In the genomic region with DNA sequence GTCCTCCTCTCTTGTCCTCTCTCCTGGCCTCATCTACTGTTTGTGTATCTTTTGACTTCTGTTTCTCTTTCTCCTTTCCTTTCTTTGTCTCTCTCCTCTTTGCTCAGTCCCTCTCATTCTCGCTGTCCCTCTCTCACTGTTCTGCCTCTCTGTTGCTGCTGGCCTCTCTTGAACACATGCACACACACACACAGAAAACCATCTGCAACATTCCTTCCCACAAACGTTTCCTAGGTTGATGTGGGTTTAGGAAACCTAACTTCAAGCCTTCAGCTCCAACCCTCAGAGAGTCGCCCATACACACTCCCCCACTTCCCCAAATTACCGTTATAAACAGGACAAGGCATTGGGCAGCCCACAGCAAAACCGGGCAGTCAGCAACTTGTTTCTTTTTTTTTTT, we compare ENCODE assay signal across 18 cellular contexts. TPM values are rescaled to one million over a fixed set of nuclear protein-coding genes. Genes with fewer than 3 reads are reported as not detected.
DNase-seq lines count a peak whose midpoint lies in the region; ATAC-seq and TF ChIP-seq lines count a peak whose summit lies in the region.
"Had no signal": no experiment of that assay in that cellular context is flagged by ENCODE, and none has a peak within 500 bp of the region (broad histone marks: within the 10 kb centered on the region; RNA-seq: fewer than 3 reads in every experiment).

No MANE protein-coding gene starts in this region.

- H2BK5ac ChIP-seq in mesenchymal stem cell (ENCODE audit: low read depth, low read length, poor library complexity, severe bottlenecking), result no peak overlapping the region

- POLR2A ChIA-PET in CD8-positive, alpha-beta T cell (lab: Charles Lee), result no interaction called here
- POLR2A ChIA-PET in activated CD8-positive, alpha-beta T cell treated with anti-CD3 and anti-CD28 coated beads, Interleukin-2, amount 10 ng/mL, durations not matched to agents 7 days and 5 days (lab: Charles Lee), result no interaction called here
- POLR2A ChIA-PET in WTC11 (lab: Charles Lee), result no interaction called here

- H3K4me2 ChIP-seq in mesenchymal stem cell (ENCODE audit: low read length, poor library complexity, severe bottlenecking), result no peak overlapping the region

- no peak overlapping the region for H4K91ac ChIP-seq in mesenchymal stem cell (ENCODE audit: low read length)

- no peak overlapping the region for H3K18ac ChIP-seq in mesenchymal stem cell (ENCODE audit: low read depth in 1 of 2, low read length in 2 of 2)

- DNase-seq in AML-193 (lab: John Stamatoyannopoulos, UW), result peak; percentile 46 to 70
- no peak for DNase-seq in CD8-positive, alpha-beta T cell
- peak; percentile 27 for DNase-seq in RPMI8226
- DNase-seq in mesenchymal stem cell, result no peak
- no peak for DNase-seq in DMS 273 (lab: John Stamatoyannopoulos, UW; ENCODE audit: unreplicated experiment)
- DNase-seq in activated CD8-positive, alpha-beta T cell treated with anti-CD3 and anti-CD28 coated beads, Interleukin-2, amount 10 ng/mL, durations not matched to agents 7 days and 5 days, result no peak
- DNase-seq in NK-92 treated with Interleukin-12 subunit alpha and Interleukin-12 subunit beta, amount 100 ng/mL, for 24 hours (lab: John Stamatoyannopoulos, UW), result no peak
- DNase-seq in WTC11 (ENCODE audit: low spot score), result no peak
- DNase-seq: activated CD8-positive, alpha-beta memory T cell treated with anti-CD3 and anti-CD28 coated beads, Interleukin-2, amount 50 U/mL, for 48 hours; activated naive CD4-positive, alpha-beta T cell treated with anti-CD3 and anti-CD28 coated beads for 36 hours; gastrocnemius medialis; HCEC 1CT; IMR-90; naive B cell; NCI-H1105 treated with DMSO at 0.1 percent for 48 hours; NCI-H774; SW 1271 had no signal

- WGBS in mesenchymal stem cell, result 55% methylated on average over 5 of the region's 5 CpGs

- no peaks in the 10 kb centered on the region for H3K9me3 Mint-ChIP-seq in CD8-positive, alpha-beta T cell
- H3K9me3 Mint-ChIP-seq in activated CD8-positive, alpha-beta T cell treated with anti-CD3 and anti-CD28 coated beads, Interleukin-2, amount 10 ng/mL, durations not matched to agents 7 days and 5 days (ENCODE audit: insufficient read depth), result no peaks in the 10 kb centered on the region
- H3K9me3 Mint-ChIP-seq in WTC11, result no peaks in the 10 kb centered on the region
- H3K9me3 Mint-ChIP-seq: activated naive CD4-positive, alpha-beta T cell treated with anti-CD3 and anti-CD28 coated beads for 36 hours; naive B cell had no signal

- peaks cover 22% of the 10 kb centered on the region for H3K4me1 Mint-ChIP-seq in CD8-positive, alpha-beta T cell (ENCODE audit: low read depth)
- peaks cover 29% of the 10 kb centered on the region for H3K4me1 Mint-ChIP-seq in activated CD8-positive, alpha-beta T cell treated with anti-CD3 and anti-CD28 coated beads, Interleukin-2, amount 10 ng/mL, durations not matched to agents 7 days and 5 days (ENCODE audit: low read depth)
- peaks cover 14% of the 10 kb centered on the region for H3K4me1 Mint-ChIP-seq in WTC11

- H3K4ac ChIP-seq in mesenchymal stem cell (ENCODE audit: low read depth in 1 of 2, low read length in 2 of 2), result no peak overlapping the region

- H3K27me3 ChIP-seq in CD8-positive, alpha-beta T cell (ENCODE audit: insufficient read depth, low read length), result no peaks in the 10 kb centered on the region
- H3K27me3 ChIP-seq in mesenchymal stem cell (ENCODE audit: control insufficient read depth in 1 of 2, insufficient read depth in 1 of 2, low read length in 2 of 2), result peaks cover 12 to 37% of the 10 kb centered on the region in 2 experiments
- H3K27me3 ChIP-seq: gastrocnemius medialis, Peyer's patch had no signal

- ATAC-seq in CD8-positive, alpha-beta T cell, result no peak
- no peak for ATAC-seq in activated CD8-positive, alpha-beta T cell treated with anti-CD3 and anti-CD28 coated beads, Interleukin-2, amount 10 ng/mL, durations not matched to agents 7 days and 5 days
- no peak for ATAC-seq in WTC11
- ATAC-seq: gastrocnemius medialis had no signal

- H3K27me3 Mint-ChIP-seq in CD8-positive, alpha-beta T cell (ENCODE audit: low read depth), result peaks cover 6% of the 10 kb centered on the region
- H3K27me3 Mint-ChIP-seq in activated CD8-positive, alpha-beta T cell treated with anti-CD3 and anti-CD28 coated beads, Interleukin-2, amount 10 ng/mL, durations not matched to agents 7 days and 5 days (ENCODE audit: low read depth), result peaks cover 11% of the 10 kb centered on the region
- peaks cover 8% of the 10 kb centered on the region; the same call in 1 of the 2 replicates for H3K27me3 Mint-ChIP-seq in WTC11 (ENCODE audit: low read depth)

- H4K8ac ChIP-seq in mesenchymal stem cell (ENCODE audit: low read length), result peak overlapping the region; percentile 66

- H2AFZ ChIP-seq in mesenchymal stem cell (ENCODE audit: low read depth, low read length), result no peak overlapping the region

- H2AK5ac ChIP-seq in mesenchymal stem cell (ENCODE audit: low read length, severe bottlenecking), result no peak overlapping the region

- no peaks in the 10 kb centered on the region for H3K36me3 ChIP-seq in CD8-positive, alpha-beta T cell (ENCODE audit: insufficient read depth, low read length)
- H3K36me3 ChIP-seq in mesenchymal stem cell (ENCODE audit: control insufficient read depth in 1 of 2, insufficient read depth in 2 of 2, low read depth in 1 of 2, low read length in 2 of 2), result no peaks in the 10 kb centered on the region
- H3K36me3 ChIP-seq: gastrocnemius medialis, Peyer's patch had no signal

- no peaks in the 10 kb centered on the region for H3K36me3 Mint-ChIP-seq in CD8-positive, alpha-beta T cell
- H3K36me3 Mint-ChIP-seq in activated CD8-positive, alpha-beta T cell treated with anti-CD3 and anti-CD28 coated beads, Interleukin-2, amount 10 ng/mL, durations not matched to agents 7 days and 5 days (ENCODE audit: low read depth), result peaks cover 3% of the 10 kb centered on the region
- H3K36me3 Mint-ChIP-seq in WTC11, result no peaks in the 10 kb centered on the region
- H3K36me3 Mint-ChIP-seq: naive B cell had no signal

- H2BK15ac ChIP-seq in mesenchymal stem cell (ENCODE audit: low read depth, poor library complexity, severe bottlenecking), result no peak overlapping the region

- H3K23ac ChIP-seq in mesenchymal stem cell (ENCODE audit: low read length in 2 of 2), result no peak overlapping the region

- no peak for TF ChIP-seq CTCF in CD8-positive, alpha-beta T cell (IDR thresholded peaks at IDR 0.05)
- no peak for TF ChIP-seq CTCF in WTC11 (IDR thresholded peaks at IDR 0.05)

- no peak overlapping the region for H3K9ac ChIP-seq in mesenchymal stem cell (ENCODE audit: low read length)

- H2BK12ac ChIP-seq in mesenchymal stem cell (ENCODE audit: low read length in 2 of 2), result peak overlapping the region in 1 of 2 experiments; percentile 28

- H3K4me3 ChIP-seq in CD8-positive, alpha-beta T cell (ENCODE audit: low read depth, low read length), result no peak overlapping the region
- no peak overlapping the region for H3K4me3 ChIP-seq in mesenchymal stem cell (ENCODE audit: insufficient read depth in 1 of 2, low read depth in 1 of 2, low read length in 2 of 2)
- H3K4me3 ChIP-seq: gastrocnemius medialis, Peyer's patch had no signal

- no peak overlapping the region for H2BK120ac ChIP-seq in mesenchymal stem cell (ENCODE audit: low read depth, low read length)

- H3K27ac Mint-ChIP-seq in CD8-positive, alpha-beta T cell, result peak overlapping the region; percentile 34
- H3K27ac Mint-ChIP-seq in activated CD8-positive, alpha-beta T cell treated with anti-CD3 and anti-CD28 coated beads, Interleukin-2, amount 10 ng/mL, durations not matched to agents 7 days and 5 days, result no peak overlapping the region
- H3K27ac Mint-ChIP-seq in WTC11, result no peak overlapping the region
- H3K27ac Mint-ChIP-seq: activated naive CD4-positive, alpha-beta T cell treated with anti-CD3 and anti-CD28 coated beads for 36 hours had no signal

- no peak overlapping the region for H3K27ac ChIP-seq in CD8-positive, alpha-beta T cell (ENCODE audit: low read depth, low read length)
- H3K27ac ChIP-seq in mesenchymal stem cell (ENCODE audit: low read length, poor library complexity, severe bottlenecking), result no peak overlapping the region
- H3K27ac ChIP-seq: gastrocnemius medialis, Peyer's patch had no signal

- H3K79me1 ChIP-seq in mesenchymal stem cell (replicated peaks; ENCODE audit: low read length, poor library complexity, severe bottlenecking), result no peaks in the 10 kb centered on the region

- H3K4me3 Mint-ChIP-seq in CD8-positive, alpha-beta T cell, result no peak overlapping the region
- H3K4me3 Mint-ChIP-seq in activated CD8-positive, alpha-beta T cell treated with anti-CD3 and anti-CD28 coated beads, Interleukin-2, amount 10 ng/mL, durations not matched to agents 7 days and 5 days, result no peak overlapping the region
- H3K4me3 Mint-ChIP-seq in WTC11, result no peak overlapping the region
- H3K4me3 Mint-ChIP-seq: activated naive CD4-positive, alpha-beta T cell treated with anti-CD3 and anti-CD28 coated beads for 36 hours; naive B cell had no signal

- peaks cover 12% of the 10 kb centered on the region for H3K4me1 ChIP-seq in CD8-positive, alpha-beta T cell (ENCODE audit: insufficient read depth, low read length)
- H3K4me1 ChIP-seq in mesenchymal stem cell (ENCODE audit: control insufficient read depth, insufficient read depth, low read depth, low read length), result no peaks in the 10 kb centered on the region
- H3K4me1 ChIP-seq: gastrocnemius medialis had no signal

- no peaks in the 10 kb centered on the region for H3K9me3 ChIP-seq in CD8-positive, alpha-beta T cell (ENCODE audit: low read length)
- no peaks in the 10 kb centered on the region for H3K9me3 ChIP-seq in mesenchymal stem cell (ENCODE audit: control insufficient read depth, low read length)
- H3K9me3 ChIP-seq: gastrocnemius medialis, Peyer's patch had no signal

- CTCF ChIA-PET in CD8-positive, alpha-beta T cell (lab: Charles Lee), result interaction anchor here (0.6 to 1.5 kb wide), 2 partner anchors 69 to 73 kb away, joined by 3 to 4 read pairs; no protein-coding TSS in a partner anchor
- CTCF ChIA-PET in activated CD8-positive, alpha-beta T cell treated with anti-CD3 and anti-CD28 coated beads, Interleukin-2, amount 10 ng/mL, durations not matched to agents 7 days and 5 days (lab: Charles Lee), result no interaction called here
- CTCF ChIA-PET in WTC11 (lab: Charles Lee), result no interaction called here

- intact Hi-C loops in CD8-positive, alpha-beta T cell (cut with DNase I, micrococcal nuclease), result no loop called here

- no peak overlapping the region for H3K14ac ChIP-seq in mesenchymal stem cell (ENCODE audit: low read length in 2 of 2)

TF ChIP-seq in WTC11, 78 proteins besides CTCF, POLR2A, EP300 and RAD21 (continues in another document):
- no peak for TF ChIP-seq MYBL2 (CRISPR knock-in tag; IDR thresholded peaks at IDR 0.05)

RNA-seq across cellular contexts. Expression of a gene that starts 10.9 kb away (rescaled TPM):
- total RNA-seq in CD8-positive, alpha-beta T cell, result 10 to 100 TPM; 41.5 to 47.7 TPM
- polyA plus RNA-seq in mesenchymal stem cell (2013, experiment 1 of 2), result 114 TPM
- polyA plus RNA-seq in mesenchymal stem cell (2013, experiment 2 of 2), result 112 TPM
- total RNA-seq in activated CD8-positive, alpha-beta T cell treated with anti-CD3 and anti-CD28 coated beads, Interleukin-2, amount 10 ng/mL, durations not matched to agents 7 days and 5 days, result 100 to 1,000 TPM; 109 to 111 TPM
- total RNA-seq in WTC11 (2021), result 98.8 to 115 TPM (median 105 TPM) in 3 replicates

Comparison
In these comparisons a context has a peak if more than half of its experiments do, and no peak if none do; other contexts are left out.
1. DNase-seq: peak in AML-193 (2 of 2) and RPMI8226 (single experiment); none in CD8-positive, alpha-beta T cell (0 of 7), mesenchymal stem cell (single experiment), DMS 273 (single experiment), activated CD8-positive, alpha-beta T cell treated with anti-CD3 and anti-CD28 coated beads, Interleukin-2, amount 10 ng/mL, durations not matched to agents 7 days and 5 days (single experiment), NK-92 treated with Interleukin-12 subunit alpha and Interleukin-12 subunit beta, amount 100 ng/mL, for 24 hours (single experiment) and WTC11 (single experiment).